20 cellular contexts compared by ENCODE assay signal in the genomic region with DNA sequence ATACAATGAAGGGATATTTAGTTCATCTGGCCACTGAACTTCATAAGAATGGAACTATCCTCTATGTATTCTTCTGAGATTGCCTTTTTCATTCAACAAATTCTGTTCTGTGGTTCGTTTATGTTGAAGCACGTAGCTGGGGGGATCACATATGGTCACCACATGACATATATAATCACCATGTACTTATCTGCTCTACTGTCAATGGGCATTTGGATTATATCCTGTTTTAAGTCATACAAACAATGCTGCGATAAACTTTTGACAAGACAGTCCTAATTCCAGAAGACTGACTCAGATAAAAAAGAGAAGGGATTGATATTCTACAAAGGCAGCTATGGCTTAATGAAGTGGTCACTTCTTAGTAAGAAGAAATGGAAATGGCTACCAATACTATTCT.
"Had no signal": no experiment of that assay in that cellular context is flagged by ENCODE, and none has a peak within 500 bp of the region (broad histone marks: within the 10 kb centered on the region; RNA-seq: fewer than 3 reads in every experiment).

No MANE protein-coding gene starts in this region.

- H3K27ac Mint-ChIP-seq: natural killer cell, type B pancreatic cell had no signal

- H3K4me1 Mint-ChIP-seq: natural killer cell, neural crest cell had no signal

- H3K36me3 ChIP-seq: thyroid gland had no signal

- H3K36me3 Mint-ChIP-seq: type B pancreatic cell had no signal

- H3K27ac ChIP-seq: gastroesophageal sphincter, spleen, suprapubic skin, thyroid gland had no signal

- ATAC-seq: esophagus mucosa, gastroesophageal sphincter, left lobe of liver, mucosa of descending colon, natural killer cell, sciatic nerve had no signal

- H3K27me3 ChIP-seq: gastroesophageal sphincter, spleen, suprapubic skin, thyroid gland had no signal

- H3K4me3 Mint-ChIP-seq: natural killer cell, neural crest cell, type B pancreatic cell had no signal

- H3K4me3 ChIP-seq: gastroesophageal sphincter, mucosa of descending colon, spleen, suprapubic skin, thyroid gland had no signal

- H3K27me3 Mint-ChIP-seq: type B pancreatic cell had no signal

- H3K4me1 ChIP-seq: gastroesophageal sphincter, suprapubic skin, thyroid gland had no signal

- H3K9me3 ChIP-seq: gastroesophageal sphincter, mucosa of descending colon, spleen, suprapubic skin, thyroid gland had no signal

- DNase-seq: effector memory CD4-positive, alpha-beta T cell; glutamatergic neuron; islet precursor cell; mammary epithelial cell; mucosa of descending colon; natural killer cell; posterior cingulate gyrus; spleen; stimulated activated CD4-positive, alpha-beta T cell treated with anti-CD3 and anti-CD28 coated beads, Interleukin-15, amount 100 ng/mL, for 24 hours; stimulated activated CD4-positive, alpha-beta T cell treated with anti-CD3 and anti-CD28 coated beads, Interleukin-1b, Interleukin-23, amount 100 ng/mL, for 48 hours; stimulated activated CD4-positive, alpha-beta T cell treated with anti-CD3 and anti-CD28 coated beads, Interleukin-4, amount 100 ng/mL, for 24 hours; stimulated activated naive CD4-positive, alpha-beta T cell; thyroid gland had no signal

- H3K9me3 Mint-ChIP-seq: natural killer cell, type B pancreatic cell had no signal
